Comparison of ENCODE assay signal across 1 cellular context in the genomic region with DNA sequence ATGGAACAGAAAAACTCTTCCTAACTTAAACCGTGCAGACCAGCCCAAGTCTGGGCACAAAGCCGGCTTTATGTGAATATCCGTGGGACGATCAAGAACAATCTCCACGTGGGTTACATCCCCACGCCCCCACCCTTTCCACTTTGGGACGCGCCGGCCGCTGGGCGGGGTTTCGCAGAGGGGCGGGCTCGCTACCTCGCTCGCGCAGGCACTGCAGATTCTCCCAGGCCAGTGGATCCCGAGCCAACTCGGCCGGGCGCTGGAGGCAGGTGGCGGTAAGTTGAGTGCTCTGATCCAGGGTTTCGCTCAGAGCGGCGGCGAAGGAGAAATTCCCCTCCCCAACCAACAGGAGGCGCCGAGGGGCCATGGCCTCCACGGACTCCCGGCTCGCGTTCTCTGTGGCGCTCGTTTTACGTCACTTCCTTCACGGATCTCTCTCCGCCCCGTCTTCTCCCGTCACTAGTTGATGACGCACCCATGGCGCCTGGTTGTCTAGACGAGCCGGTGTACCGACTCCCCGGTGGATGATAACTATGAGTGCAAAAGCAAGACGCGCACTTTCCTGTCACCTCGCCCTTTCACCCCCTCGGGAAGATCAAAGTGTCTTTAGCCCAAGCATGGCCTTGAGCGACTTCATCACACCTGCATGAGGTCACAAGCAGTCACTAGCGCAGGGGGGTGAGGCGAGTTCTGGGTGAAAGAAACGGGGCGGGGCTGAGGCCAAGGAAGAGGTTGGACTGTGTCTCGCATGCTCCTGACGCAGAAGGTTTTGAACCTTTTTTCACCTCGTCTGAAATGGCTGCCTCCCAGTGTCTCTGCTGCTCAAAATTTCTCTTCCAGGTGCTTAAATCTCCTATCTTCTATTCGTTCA.
TF ChIP-seq lines count a peak whose summit lies in the region.

A gene with protein sequence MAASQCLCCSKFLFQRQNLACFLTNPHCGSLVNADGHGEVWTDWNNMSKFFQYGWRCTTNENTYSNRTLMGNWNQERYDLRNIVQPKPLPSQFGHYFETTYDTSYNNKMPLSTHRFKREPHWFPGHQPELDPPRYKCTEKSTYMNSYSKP (plus strand): TSS at position 776 of the 871 bp plus-strand sequence. CDS start 20 bp downstream, at position 796.
A gene with protein sequence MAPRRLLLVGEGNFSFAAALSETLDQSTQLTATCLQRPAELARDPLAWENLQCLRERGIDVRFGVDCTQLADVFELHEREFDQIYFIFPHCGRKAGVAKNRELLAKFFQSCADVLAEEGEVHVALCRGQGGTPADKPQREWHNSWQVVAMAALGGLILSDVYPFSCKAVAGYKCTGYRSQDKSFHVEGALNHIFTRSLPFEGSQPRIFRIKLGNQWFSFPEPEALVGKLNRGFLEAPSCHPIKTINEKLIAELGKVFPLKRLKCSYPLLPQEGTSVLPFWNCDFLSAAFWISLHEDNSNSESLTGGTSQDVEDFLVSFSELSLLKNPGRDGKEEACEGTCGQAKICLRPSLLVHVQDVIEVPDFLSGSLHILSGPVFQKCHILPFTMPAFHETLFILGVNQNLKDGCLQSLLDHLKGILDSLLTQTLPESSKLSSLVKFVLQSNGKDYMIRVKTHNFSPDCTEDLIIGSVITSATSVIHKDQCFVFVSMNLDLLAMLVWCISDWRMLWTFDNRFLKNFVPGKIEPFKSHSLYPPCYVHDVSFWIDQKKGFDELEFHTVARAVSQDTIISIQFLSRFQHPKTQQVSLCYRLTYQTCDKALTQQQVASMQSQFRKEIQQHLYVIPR (minus strand): TSS at position 400 of the 871 bp plus-strand sequence. CDS start 33 bp downstream, at position 367.

TF ChIP-seq in K562, 482 proteins besides CTCF, POLR2A, EP300 and RAD21 (continued from another document and continues in another):
- TF ChIP-seq, protein P1, sequence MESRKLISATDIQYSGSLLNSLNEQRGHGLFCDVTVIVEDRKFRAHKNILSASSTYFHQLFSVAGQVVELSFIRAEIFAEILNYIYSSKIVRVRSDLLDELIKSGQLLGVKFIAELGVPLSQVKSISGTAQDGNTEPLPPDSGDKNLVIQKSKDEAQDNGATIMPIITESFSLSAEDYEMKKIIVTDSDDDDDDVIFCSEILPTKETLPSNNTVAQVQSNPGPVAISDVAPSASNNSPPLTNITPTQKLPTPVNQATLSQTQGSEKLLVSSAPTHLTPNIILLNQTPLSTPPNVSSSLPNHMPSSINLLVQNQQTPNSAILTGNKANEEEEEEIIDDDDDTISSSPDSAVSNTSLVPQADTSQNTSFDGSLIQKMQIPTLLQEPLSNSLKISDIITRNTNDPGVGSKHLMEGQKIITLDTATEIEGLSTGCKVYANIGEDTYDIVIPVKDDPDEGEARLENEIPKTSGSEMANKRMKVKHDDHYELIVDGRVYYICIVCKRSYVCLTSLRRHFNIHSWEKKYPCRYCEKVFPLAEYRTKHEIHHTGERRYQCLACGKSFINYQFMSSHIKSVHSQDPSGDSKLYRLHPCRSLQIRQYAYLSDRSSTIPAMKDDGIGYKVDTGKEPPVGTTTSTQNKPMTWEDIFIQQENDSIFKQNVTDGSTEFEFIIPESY (CRISPR knock-in tag; IDR thresholded peaks at IDR 0.05) = 0 out of 2 replicates have a peak, but pooled peaks have one; percentile 20
- TF ChIP-seq TEAD4 (IDR thresholded peaks at IDR 0.05; ENCODE audit: low read length) = peak; percentile 40
- no peak for TF ChIP-seq TEAD4 (CRISPR knock-in tag; IDR thresholded peaks at IDR 0.05; ENCODE audit: borderline replicate concordance)
- peak; percentile 33 for TF ChIP-seq BHLHE40 (IDR thresholded peaks at IDR 0.05; ENCODE audit: low read length)
- 0 out of 2 replicates have a peak, but pooled peaks have one; percentile 14 for TF ChIP-seq KLF6 (CRISPR knock-in tag; IDR thresholded peaks at IDR 0.05; ENCODE audit: borderline replicate concordance)
- TF ChIP-seq PRPF4 (IDR thresholded peaks at IDR 0.05; ENCODE audit: insufficient read depth, low read depth, low read length, poor library complexity, severe bottlenecking) = no peak
- TF ChIP-seq ZNF140 (CRISPR knock-in tag; IDR thresholded peaks at IDR 0.05) = no peak
- no peak for TF ChIP-seq GATA2 (CRISPR knock-in tag; IDR thresholded peaks at IDR 0.05)
- TF ChIP-seq SIN3B (IDR thresholded peaks at IDR 0.05; ENCODE audit: low read depth) = peak; percentile 89
- TF ChIP-seq ZNF143 (CRISPR knock-in tag; IDR thresholded peaks at IDR 0.05) = peak; percentile 7; the same call in 1 of the 2 replicates
- no peak for TF ChIP-seq ZNF274 (IDR thresholded peaks at IDR 0.05; ENCODE audit: borderline replicate concordance, low read depth, low read length)
- TF ChIP-seq, protein P2, sequence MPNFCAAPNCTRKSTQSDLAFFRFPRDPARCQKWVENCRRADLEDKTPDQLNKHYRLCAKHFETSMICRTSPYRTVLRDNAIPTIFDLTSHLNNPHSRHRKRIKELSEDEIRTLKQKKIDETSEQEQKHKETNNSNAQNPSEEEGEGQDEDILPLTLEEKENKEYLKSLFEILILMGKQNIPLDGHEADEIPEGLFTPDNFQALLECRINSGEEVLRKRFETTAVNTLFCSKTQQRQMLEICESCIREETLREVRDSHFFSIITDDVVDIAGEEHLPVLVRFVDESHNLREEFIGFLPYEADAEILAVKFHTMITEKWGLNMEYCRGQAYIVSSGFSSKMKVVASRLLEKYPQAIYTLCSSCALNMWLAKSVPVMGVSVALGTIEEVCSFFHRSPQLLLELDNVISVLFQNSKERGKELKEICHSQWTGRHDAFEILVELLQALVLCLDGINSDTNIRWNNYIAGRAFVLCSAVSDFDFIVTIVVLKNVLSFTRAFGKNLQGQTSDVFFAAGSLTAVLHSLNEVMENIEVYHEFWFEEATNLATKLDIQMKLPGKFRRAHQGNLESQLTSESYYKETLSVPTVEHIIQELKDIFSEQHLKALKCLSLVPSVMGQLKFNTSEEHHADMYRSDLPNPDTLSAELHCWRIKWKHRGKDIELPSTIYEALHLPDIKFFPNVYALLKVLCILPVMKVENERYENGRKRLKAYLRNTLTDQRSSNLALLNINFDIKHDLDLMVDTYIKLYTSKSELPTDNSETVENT (CRISPR knock-in tag; IDR thresholded peaks at IDR 0.05) = no peak
- TF ChIP-seq PML (IDR thresholded peaks at IDR 0.05; ENCODE audit: low read length) = peak; percentile 67
- TF ChIP-seq, protein P3, sequence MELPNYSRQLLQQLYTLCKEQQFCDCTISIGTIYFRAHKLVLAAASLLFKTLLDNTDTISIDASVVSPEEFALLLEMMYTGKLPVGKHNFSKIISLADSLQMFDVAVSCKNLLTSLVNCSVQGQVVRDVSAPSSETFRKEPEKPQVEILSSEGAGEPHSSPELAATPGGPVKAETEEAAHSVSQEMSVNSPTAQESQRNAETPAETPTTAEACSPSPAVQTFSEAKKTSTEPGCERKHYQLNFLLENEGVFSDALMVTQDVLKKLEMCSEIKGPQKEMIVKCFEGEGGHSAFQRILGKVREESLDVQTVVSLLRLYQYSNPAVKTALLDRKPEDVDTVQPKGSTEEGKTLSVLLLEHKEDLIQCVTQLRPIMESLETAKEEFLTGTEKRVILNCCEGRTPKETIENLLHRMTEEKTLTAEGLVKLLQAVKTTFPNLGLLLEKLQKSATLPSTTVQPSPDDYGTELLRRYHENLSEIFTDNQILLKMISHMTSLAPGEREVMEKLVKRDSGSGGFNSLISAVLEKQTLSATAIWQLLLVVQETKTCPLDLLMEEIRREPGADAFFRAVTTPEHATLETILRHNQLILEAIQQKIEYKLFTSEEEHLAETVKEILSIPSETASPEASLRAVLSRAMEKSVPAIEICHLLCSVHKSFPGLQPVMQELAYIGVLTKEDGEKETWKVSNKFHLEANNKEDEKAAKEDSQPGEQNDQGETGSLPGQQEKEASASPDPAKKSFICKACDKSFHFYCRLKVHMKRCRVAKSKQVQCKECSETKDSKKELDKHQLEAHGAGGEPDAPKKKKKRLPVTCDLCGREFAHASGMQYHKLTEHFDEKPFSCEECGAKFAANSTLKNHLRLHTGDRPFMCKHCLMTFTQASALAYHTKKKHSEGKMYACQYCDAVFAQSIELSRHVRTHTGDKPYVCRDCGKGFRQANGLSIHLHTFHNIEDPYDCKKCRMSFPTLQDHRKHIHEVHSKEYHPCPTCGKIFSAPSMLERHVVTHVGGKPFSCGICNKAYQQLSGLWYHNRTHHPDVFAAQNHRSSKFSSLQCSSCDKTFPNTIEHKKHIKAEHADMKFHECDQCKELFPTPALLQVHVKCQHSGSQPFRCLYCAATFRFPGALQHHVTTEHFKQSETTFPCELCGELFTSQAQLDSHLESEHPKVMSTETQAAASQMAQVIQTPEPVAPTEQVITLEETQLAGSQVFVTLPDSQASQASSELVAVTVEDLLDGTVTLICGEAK (IDR thresholded peaks at IDR 0.05) = peak; percentile 93
- TF ChIP-seq, protein P3 (CRISPR knock-in tag; IDR thresholded peaks at IDR 0.05) = no peak
- TF ChIP-seq, protein P4, sequence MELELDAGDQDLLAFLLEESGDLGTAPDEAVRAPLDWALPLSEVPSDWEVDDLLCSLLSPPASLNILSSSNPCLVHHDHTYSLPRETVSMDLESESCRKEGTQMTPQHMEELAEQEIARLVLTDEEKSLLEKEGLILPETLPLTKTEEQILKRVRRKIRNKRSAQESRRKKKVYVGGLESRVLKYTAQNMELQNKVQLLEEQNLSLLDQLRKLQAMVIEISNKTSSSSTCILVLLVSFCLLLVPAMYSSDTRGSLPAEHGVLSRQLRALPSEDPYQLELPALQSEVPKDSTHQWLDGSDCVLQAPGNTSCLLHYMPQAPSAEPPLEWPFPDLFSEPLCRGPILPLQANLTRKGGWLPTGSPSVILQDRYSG (tag; conservative IDR thresholded peaks at IDR 0.05; ENCODE audit: low read depth) = 0 out of 2 replicates have a peak, but pooled peaks have one; percentile 62
- no peak for TF ChIP-seq SRSF7 (optimal IDR thresholded peaks at IDR 0.05; ENCODE audit: low read depth, low read length)
- TF ChIP-seq SMC3 (conservative IDR thresholded peaks at IDR 0.05; ENCODE audit: insufficient read depth, low read depth, low read length) = peak; percentile 85
- TF ChIP-seq ZNF263 (CRISPR knock-in tag; IDR thresholded peaks at IDR 0.05; ENCODE audit: borderline replicate concordance) = no peak
- peak; percentile 98 for TF ChIP-seq NCOA1 (IDR thresholded peaks at IDR 0.05; ENCODE audit: low read depth)
- TF ChIP-seq ZNF253 (CRISPR knock-in tag; conservative IDR thresholded peaks at IDR 0.05) = no peak
- no peak for TF ChIP-seq SRSF9 (IDR thresholded peaks at IDR 0.05; ENCODE audit: borderline replicate concordance, low read depth, low read length)
- TF ChIP-seq POLR2G (IDR thresholded peaks at IDR 0.05; ENCODE audit: low read depth, low read length) = peak; percentile 84
- no peak; the same call in 1 of the 2 replicates for TF ChIP-seq SNIP1 (IDR thresholded peaks at IDR 0.05; ENCODE audit: low read depth)
- TF ChIP-seq ETS2 (tag; IDR thresholded peaks at IDR 0.05; ENCODE audit: borderline replicate concordance, poor library complexity, severe bottlenecking) = no peak
